In genomic region chr6:88881451-88881850, GRCh38 we compare ENCODE assay signal across 14 cellular contexts.
"Had no signal": no experiment of that assay in that cellular context is flagged by ENCODE, and none has a peak within 500 bp of the region (broad histone marks: within the 10 kb centered on the region; RNA-seq: fewer than 3 reads in every experiment).

No MANE protein-coding gene starts in this region.

- ATAC-seq: activated CD4-positive, CD25-positive, alpha-beta regulatory T cell treated with anti-CD3 and anti-CD28 coated beads, Interleukin-2, amount 50 U/mL, for 24 hours; left cardiac atrium had no signal

- H3K9me3 ChIP-seq: esophagus squamous epithelium, pancreas had no signal

- H3K36me3 ChIP-seq: pancreas had no signal

- H2AFZ ChIP-seq: neural progenitor cell had no signal

- H3K27ac ChIP-seq: cardiac muscle cell, esophagus squamous epithelium, pancreas had no signal

- H3K27ac Mint-ChIP-seq: neural progenitor cell had no signal

- H3K4me1 Mint-ChIP-seq: neural progenitor cell had no signal

- H3K4me1 ChIP-seq: esophagus squamous epithelium had no signal

- H3K4me3 ChIP-seq: cardiac muscle cell, esophagus squamous epithelium, lung, neural progenitor cell, pancreas had no signal

- H3K4me3 Mint-ChIP-seq: neural progenitor cell had no signal

- DNase-seq: activated CD4-positive, alpha-beta T cell treated with anti-CD3 and anti-CD28 coated beads, Interleukin-2, amount 50 U/mL, for 1 hour; activated CD8-positive, alpha-beta memory T cell treated with anti-CD3 and anti-CD28 coated beads for 24 hours; activated naive CD4-positive, alpha-beta T cell treated with Interleukin-2 at 50 U/mL for 16 hours; esophagus squamous epithelium; head of caudate nucleus; left cardiac atrium; pancreas; stimulated activated CD4-positive, alpha-beta T cell treated with anti-CD3 and anti-CD28 coated beads, Interleukin-12 subunit alpha, Interleukin-12 subunit beta, amount 100 ng/mL, for 4 hours; stimulated activated CD4-positive, alpha-beta T cell treated with anti-CD3 and anti-CD28 coated beads, Interleukin-2, amount 100 ng/mL, for 24 hours; T-helper 9 cell had no signal

- H3K27me3 ChIP-seq: cardiac muscle cell, esophagus squamous epithelium, neural progenitor cell, pancreas had no signal
